Comparison of ENCODE assay signal across 27 cellular contexts in genomic region chr5:6393596-6394194, GRCh38. TPM values are rescaled to one million over a fixed set of nuclear protein-coding genes. Genes with fewer than 3 reads are reported as not detected.
DNase-seq lines count a peak whose midpoint lies in the region; ATAC-seq, FAIRE-seq and TF ChIP-seq lines count a peak whose summit lies in the region.
"Had no signal": no experiment of that assay in that cellular context is flagged by ENCODE, and none has a peak within 500 bp of the region (broad histone marks: within the 10 kb centered on the region; RNA-seq: fewer than 3 reads in every experiment).

No MANE protein-coding gene starts in this region.

- 66 to 73% methylated on average over 2 of the region's 2 CpGs for WGBS in pancreas, 2 donors

- H3K27me3 Mint-ChIP-seq in stimulated activated naive CD8-positive, alpha-beta T cell treated with anti-CD3 and anti-CD28 coated beads, Interleukin-15, amount 100 ng/mL, for 72 hours = peaks cover 21% of the 10 kb centered on the region

- CTCF ChIA-PET in GM10248 (lab: Yijun Ruan, JAX) = interaction anchor here (0.8 kb wide), 1 partner anchor 10 kb away, joined by 3 read pairs; no protein-coding TSS in a partner anchor

- peaks cover 0 to 17% of the 10 kb centered on the region in 2 donors for H3K9me3 Mint-ChIP-seq in stimulated activated naive CD8-positive, alpha-beta T cell treated with anti-CD3 and anti-CD28 coated beads, Interleukin-15, amount 100 ng/mL, for 72 hours
- H3K9me3 Mint-ChIP-seq: activated naive CD8-positive, alpha-beta T cell treated with anti-CD3 and anti-CD28 coated beads for 36 hours; dendritic cell treated with granulocyte-macrophage colony-stimulating factor and Interleukin-4, amounts not matched to agents 40 ng/mL and 50 ng/mL, for 4 days had no signal

- no peak for ATAC-seq in stimulated activated naive CD8-positive, alpha-beta T cell treated with anti-CD3 and anti-CD28 coated beads, Interleukin-15, amount 100 ng/mL, for 72 hours
- ATAC-seq in stimulated activated naive CD8-positive, alpha-beta T cell treated with anti-CD3 and anti-CD28 coated beads, Interleukin-15, Interleukin-2, amounts not matched to agents 100 U/mL and 50 U/mL, for 24 hours = no peak
- peak; percentile 66 for ATAC-seq in HG02678 (IDR thresholded peaks at IDR 0.05; ENCODE audit: unreplicated experiment)
- no peak for ATAC-seq in HG02973 (IDR thresholded peaks at IDR 0.05; ENCODE audit: unreplicated experiment)
- no peak for ATAC-seq in pancreas
- ATAC-seq: GM12878, lower lobe of right lung, right lobe of liver, WTC11 had no signal

- H3K9me3 ChIP-seq in vagina (no peaks in the 10 kb centered on the region), pancreas (no peaks in the 10 kb centered on the region)
- H3K9me3 ChIP-seq: ascending aorta, BLaER1, lower lobe of right lung, right lobe of liver had no signal

- H3K27ac Mint-ChIP-seq in stimulated activated naive CD8-positive, alpha-beta T cell treated with anti-CD3 and anti-CD28 coated beads, Interleukin-15, amount 100 ng/mL, for 72 hours = peak overlapping the region; percentile 46 to 54
- H3K27ac Mint-ChIP-seq: activated naive CD8-positive, alpha-beta T cell treated with anti-CD3 and anti-CD28 coated beads for 36 hours; dendritic cell treated with granulocyte-macrophage colony-stimulating factor and Interleukin-4, amounts not matched to agents 40 ng/mL and 50 ng/mL, for 4 days; H9; nephron progenitor cell; WTC11 had no signal

- TF ChIP-seq POLR2A in vagina (IDR thresholded peaks at IDR 0.05) = no peak

- H3K27ac ChIP-seq in vagina (no peak overlapping the region), pancreas (no peak overlapping the region)
- H3K27ac ChIP-seq: ascending aorta, BLaER1, lower lobe of right lung, right lobe of liver had no signal

- DNase-seq in stimulated activated naive CD8-positive, alpha-beta T cell treated with anti-CD3 and anti-CD28 coated beads, Interleukin-15, amount 100 ng/mL, for 72 hours = no peak
- DNase-seq in stimulated activated naive CD8-positive, alpha-beta T cell treated with anti-CD3 and anti-CD28 coated beads, Interleukin-15, Interleukin-2, amounts not matched to agents 100 U/mL and 50 U/mL, for 24 hours = no peak
- DNase-seq in OCI-M1 (lab: John Stamatoyannopoulos, UW) (peak; percentile 2), vagina (ENCODE audit: extremely low spot score in 2 of 2) (peak; percentile 52 to 61), GM10248 (ENCODE audit: extremely low spot score) (no peak), pancreas (no peak)
- DNase-seq: activated CD4-positive, alpha-beta T cell treated with anti-CD3 and anti-CD28 coated beads, Interleukin-2, amount 50 U/mL, for 4 hours; activated CD8-positive, alpha-beta memory T cell treated with anti-CD3 and anti-CD28 coated beads, Interleukin-2, amount 50 U/mL, for 4 hours; activated naive CD8-positive, alpha-beta T cell treated with anti-CD3 and anti-CD28 coated beads for 36 hours; DMS79; H9; KBM-7; lower lobe of right lung; NCI-H1436; NCI-H526 treated with DMSO at 0.1 percent for 48 hours; nephron progenitor cell; right lobe of liver; Right ventricle myocardium superior; stimulated activated CD4-positive, alpha-beta T cell treated with anti-CD3 and anti-CD28 coated beads, Interleukin-4, amount 100 ng/mL, for 4 hours; stimulated activated naive CD4-positive, alpha-beta T cell treated with Interleukin-2 at 50 U/mL for 16 hours had no signal

- TF ChIP-seq CTCF in vagina (IDR thresholded peaks at IDR 0.05) (no peak), GM10248 (IDR thresholded peaks at IDR 0.05; ENCODE audit: control extremely low read depth, extremely low read depth, low read depth, missing control alignments) (no peak), pancreas (IDR thresholded peaks at IDR 0.05) (no peak)

- H3K36me3 ChIP-seq in vagina = no peaks in the 10 kb centered on the region
- no peaks in the 10 kb centered on the region for H3K36me3 ChIP-seq in pancreas
- H3K36me3 ChIP-seq: ascending aorta, BLaER1, lower lobe of right lung, right lobe of liver had no signal

- H3K27me3 ChIP-seq in vagina (no peaks in the 10 kb centered on the region), pancreas (no peaks in the 10 kb centered on the region)
- H3K27me3 ChIP-seq: ascending aorta, BLaER1, right lobe of liver had no signal

- peaks cover 12% of the 10 kb centered on the region for H3K4me1 Mint-ChIP-seq in stimulated activated naive CD8-positive, alpha-beta T cell treated with anti-CD3 and anti-CD28 coated beads, Interleukin-15, amount 100 ng/mL, for 72 hours
- H3K4me1 Mint-ChIP-seq: WTC11 had no signal

- intact Hi-C loops in vagina (cut with DNase I) (no loop called here), pancreas (cut with DNase I) (no loop called here)

- no peak for FAIRE-seq in pancreas (lab: Jason Lieb, UNC)
- FAIRE-seq: GM12878 had no signal

- POLR2A ChIA-PET in GM10248 (lab: Yijun Ruan, JAX) = no interaction called here

- H3K4me3 ChIP-seq in vagina (no peak overlapping the region), pancreas (no peak overlapping the region)
- H3K4me3 ChIP-seq: ascending aorta, BLaER1, GM12878, lower lobe of right lung, right lobe of liver had no signal

- H3K4me1 ChIP-seq in vagina = no peaks in the 10 kb centered on the region
- no peaks in the 10 kb centered on the region for H3K4me1 ChIP-seq in pancreas
- H3K4me1 ChIP-seq: ascending aorta, BLaER1, lower lobe of right lung, right lobe of liver had no signal

- H3K4me3 Mint-ChIP-seq in stimulated activated naive CD8-positive, alpha-beta T cell treated with anti-CD3 and anti-CD28 coated beads, Interleukin-15, amount 100 ng/mL, for 72 hours = peak overlapping the region in 1 of 2 donors; percentile 65
- H3K4me3 Mint-ChIP-seq: activated naive CD8-positive, alpha-beta T cell treated with anti-CD3 and anti-CD28 coated beads for 36 hours; dendritic cell treated with granulocyte-macrophage colony-stimulating factor and Interleukin-4, amounts not matched to agents 40 ng/mL and 50 ng/mL, for 4 days; nephron progenitor cell; WTC11 had no signal

RNA-seq across cellular contexts. Expression of gene MED10, which starts 15.3 kb away (rescaled TPM):
- 32.7 TPM for total RNA-seq in vagina
- total RNA-seq in pancreas = 10 to 100 TPM; 10.9 to 20.5 (median 14.4) TPM
- polyA plus RNA-seq in pancreas = 10 to 100 TPM; 17.4 to 25.1 TPM

RNA-seq across cellular contexts. Expression of gene UBE2QL1, which starts 55.0 kb away (rescaled TPM):
- 2.5 TPM for total RNA-seq in vagina
- under 1 TPM; 0.13 to 0.81 (median 0.46) TPM for total RNA-seq in pancreas
- 1 to 10 TPM in 1 of 2 donors, under 1 TPM in 1; 0.72 to 2.4 TPM for polyA plus RNA-seq in pancreas
- total RNA-seq: activated naive CD8-positive, alpha-beta T cell treated with anti-CD3 and anti-CD28 coated beads for 36 hours; lower lobe of right lung had no signal

Comparison
In these comparisons a context has a peak if more than half of its experiments do, and no peak if none do; other contexts are left out.
1. DNase-seq: peak in OCI-M1 (single experiment) and vagina (2 of 2); none in stimulated activated naive CD8-positive, alpha-beta T cell treated with anti-CD3 and anti-CD28 coated beads, Interleukin-15, amount 100 ng/mL, for 72 hours (0 of 2), stimulated activated naive CD8-positive, alpha-beta T cell treated with anti-CD3 and anti-CD28 coated beads, Interleukin-15, Interleukin-2, amounts not matched to agents 100 U/mL and 50 U/mL, for 24 hours (single experiment), GM10248 (single experiment) and pancreas (0 of 6).